ENCODE assay signal across 14 cellular contexts in genomic region chr15:38758001-38758400, GRCh38.
DNase-seq lines count a peak whose midpoint lies in the region; FAIRE-seq and TF ChIP-seq lines count a peak whose summit lies in the region.
"Had no signal": no experiment of that assay in that cellular context is flagged by ENCODE, and none has a peak within 500 bp of the region (broad histone marks: within the 10 kb centered on the region; RNA-seq: fewer than 3 reads in every experiment).

No MANE protein-coding gene starts in this region.

- no peak overlapping the region for H3K27ac ChIP-seq in colonic mucosa
- H3K27ac ChIP-seq: dorsolateral prefrontal cortex, right lobe of liver, upper lobe of left lung had no signal

- H3K4me1 ChIP-seq in colonic mucosa, result no peaks in the 10 kb centered on the region
- H3K4me1 ChIP-seq: right lobe of liver, upper lobe of left lung had no signal

- intact Hi-C loops in colonic mucosa (cut with DNase I), result no loop called here

- TF ChIP-seq CTCF in AG10803 (conservative IDR thresholded peaks at IDR 0.05; ENCODE audit: low read length) (no peak), astrocyte of the spinal cord (IDR thresholded peaks at IDR 0.05; ENCODE audit: low read depth, low read length) (no peak), colonic mucosa (IDR thresholded peaks at IDR 0.05) (no peak)

- H3K4me3 ChIP-seq in AG10803 (ENCODE audit: low read length), result no peak overlapping the region
- no peak overlapping the region for H3K4me3 ChIP-seq in astrocyte of the spinal cord (ENCODE audit: low read depth, low read length)
- H3K4me3 ChIP-seq in colonic mucosa, result no peak overlapping the region
- H3K4me3 ChIP-seq: dorsolateral prefrontal cortex, right lobe of liver, upper lobe of left lung had no signal

- no peaks in the 10 kb centered on the region for H3K36me3 ChIP-seq in colonic mucosa
- H3K36me3 ChIP-seq: right lobe of liver, upper lobe of left lung had no signal

- H3K9me3 ChIP-seq in colonic mucosa, result no peaks in the 10 kb centered on the region
- H3K9me3 ChIP-seq: right lobe of liver, upper lobe of left lung had no signal

- H3K27me3 ChIP-seq in colonic mucosa, result no peaks in the 10 kb centered on the region
- H3K27me3 ChIP-seq: right lobe of liver, upper lobe of left lung had no signal

- DNase-seq in AG10803 (ENCODE audit: low read depth), result peak; percentile 89
- DNase-seq in HT1080 (ENCODE audit: low read depth), result peak; percentile 8
- peak; percentile 82 for DNase-seq in astrocyte of the spinal cord (ENCODE audit: low read depth, low spot score)
- peak; percentile 50 for DNase-seq in myocyte (ENCODE audit: low read depth)
- DNase-seq in GM19239 (ENCODE audit: insufficient read length, low spot score), result no peak
- DNase-seq in NCI-H1930 (lab: John Stamatoyannopoulos, UW), result no peak
- no peak for DNase-seq in colonic mucosa
- no peak for DNase-seq in NCI-H1436 (lab: John Stamatoyannopoulos, UW)
- DNase-seq: activated CD4-positive, alpha-beta T cell treated with anti-CD3 and anti-CD28 coated beads, Interleukin-2, amount 50 U/mL, for 4 hours; activated naive CD4-positive, alpha-beta T cell; dorsolateral prefrontal cortex; hypothalamus; right lobe of liver; upper lobe of left lung had no signal

- FAIRE-seq in GM19239 (lab: Jason Lieb, UNC), result no peak

- H3K9ac ChIP-seq in colonic mucosa (ENCODE audit: low read depth in 2 of 2, low read length in 2 of 2), result no peak overlapping the region

- in situ Hi-C loops in astrocyte of the spinal cord (cut with HindIII; ENCODE audit: low sequenced_read_pairs), result no loop called here

Comparison
In these comparisons a context has a peak if more than half of its experiments do, and no peak if none do; other contexts are left out.
1. DNase-seq: peak in AG10803 (single experiment), HT1080 (single experiment), astrocyte of the spinal cord (single experiment) and myocyte (single experiment); none in GM19239 (single experiment), NCI-H1930 (0 of 2), colonic mucosa (single experiment) and NCI-H1436 (single experiment).